In genomic region chr6:142474446-142475289, GRCh38 we compare ENCODE assay signal across 8 cellular contexts.
A peak's percentile ranks its signal among the peaks of the same experiment; 100 is the strongest.
DNase-seq lines count a peak whose midpoint lies in the region; ATAC-seq, FAIRE-seq and TF ChIP-seq lines count a peak whose summit lies in the region.

No MANE protein-coding gene starts in this region.

- H3K9me3 ChIP-seq in body of pancreas (no peaks in the 10 kb centered on the region), keratinocyte (ENCODE audit: control insufficient read depth, low read depth, low read length) (no peaks in the 10 kb centered on the region), thoracic aorta (no peaks in the 10 kb centered on the region)

- no peaks in the 10 kb centered on the region for H3K27me3 ChIP-seq in body of pancreas
- no peaks in the 10 kb centered on the region for H3K27me3 ChIP-seq in keratinocyte (ENCODE audit: control insufficient read depth, extremely low read depth, insufficient read depth, low read length)
- H3K27me3 ChIP-seq in thoracic aorta (replicated peaks; ENCODE audit: insufficient read depth) = no peaks in the 10 kb centered on the region

- H3K4me2 ChIP-seq in keratinocyte (ENCODE audit: control insufficient read depth, extremely low read depth, insufficient read depth, low read depth, low read length) = peak overlapping the region; percentile 7

- H3K79me2 ChIP-seq in keratinocyte (ENCODE audit: control insufficient read depth, insufficient read depth, low read length) = no peaks in the 10 kb centered on the region

- TF ChIP-seq POLR2A in body of pancreas (IDR thresholded peaks at IDR 0.05) = no peak

- no peaks in the 10 kb centered on the region for H4K20me1 ChIP-seq in keratinocyte (ENCODE audit: control insufficient read depth, extremely low read depth, insufficient read depth, low read length)

- H3K9me1 ChIP-seq in keratinocyte (ENCODE audit: control insufficient read depth, extremely low read depth, insufficient read depth, low read length) = no peaks in the 10 kb centered on the region

- DNase-seq in 8988T (peak; percentile 33), G401 (ENCODE audit: low spot score) (peak; percentile 56), NCI-H460 (ENCODE audit: extremely low read depth, low read depth) (peak; percentile 38), body of pancreas (peak in 3 of 4 donors; percentile 12 to 23 (median 19)), keratinocyte (ENCODE audit: low read depth, low spot score) (peak; percentile 13), thoracic aorta (ENCODE audit: low spot score) (no peak)
- DNase-seq in stimulated activated naive CD4-positive, alpha-beta T cell treated with Interleukin-2 at 50 U/mL for 16 hours (lab: John Stamatoyannopoulos, UW) = no peak

- dilution Hi-C loops in keratinocyte (cut with MboI; ENCODE audit: extremely low pct_ligation_motif_present, low sequenced_read_pairs) = no loop called here

- peak; percentile 51 for FAIRE-seq in keratinocyte (lab: Jason Lieb, UNC)

- H3K4me3 ChIP-seq in body of pancreas (no peak overlapping the region), keratinocyte (ENCODE audit: control insufficient read depth in 2 of 3, extremely low read depth in 1 of 3, insufficient read depth in 2 of 3, low read depth in 1 of 3, low read length in 3 of 3) (no peak overlapping the region), thoracic aorta (no peak overlapping the region)

- ATAC-seq in HG03025 (IDR thresholded peaks at IDR 0.05; ENCODE audit: low FRiP score, unreplicated experiment) = peak; percentile 69
- ATAC-seq in body of pancreas = no peak
- no peak for ATAC-seq in thoracic aorta (ENCODE audit: insufficient number of reproducible peaks, low FRiP score, low read depth)

- H3K4me1 ChIP-seq in body of pancreas = no peaks in the 10 kb centered on the region
- H3K4me1 ChIP-seq in keratinocyte (ENCODE audit: control insufficient read depth, extremely low read depth, insufficient read depth, low read length) = no peaks in the 10 kb centered on the region
- no peaks in the 10 kb centered on the region for H3K4me1 ChIP-seq in thoracic aorta (ENCODE audit: control insufficient read depth in 1 of 2, low read depth in 2 of 2)

- in situ Hi-C loops in G401 (cut with HindIII; ENCODE audit: low sequenced_read_pairs) = no loop called here

- H3K9ac ChIP-seq in keratinocyte (ENCODE audit: control insufficient read depth, extremely low read depth, insufficient read depth, low read length) = no peak overlapping the region

- WGBS in body of pancreas, 2 donors = 2 to 5% methylated on average over 13 of the region's 13 CpGs

- no peak overlapping the region for H3K27ac ChIP-seq in body of pancreas
- H3K27ac ChIP-seq in keratinocyte (ENCODE audit: control insufficient read depth, insufficient read depth, low read length) = no peak overlapping the region
- H3K27ac ChIP-seq in thoracic aorta = no peak overlapping the region

- H2AFZ ChIP-seq in keratinocyte (ENCODE audit: control insufficient read depth, low read length) = peak overlapping the region; percentile 2

- TF ChIP-seq CTCF in body of pancreas (IDR thresholded peaks at IDR 0.05) = peak; percentile 22 to 94 (median 80)
- TF ChIP-seq CTCF in keratinocyte (optimal IDR thresholded peaks at IDR 0.05 in 1 of 3, IDR thresholded peaks at IDR 0.05 in 1 of 3, conservative IDR thresholded peaks at IDR 0.05 in 1 of 3; ENCODE audit: extremely low read depth in 1 of 3, insufficient read depth in 2 of 3, low read length in 3 of 3) = peak in 2 of 3 experiments; percentile 41 to 55
- peak; percentile 84 for TF ChIP-seq CTCF in thoracic aorta (IDR thresholded peaks at IDR 0.05)

- intact Hi-C loops in body of pancreas (cut with DNase I) = loop anchor here (10.0 kb wide), 1 partner anchor 950 kb away; no protein-coding TSS in a partner anchor

- H3K36me3 ChIP-seq in body of pancreas (replicated peaks in 1 of 2; ENCODE audit: insufficient read depth in 1 of 2, low read depth in 2 of 2) = no peaks in the 10 kb centered on the region
- H3K36me3 ChIP-seq in keratinocyte (ENCODE audit: control insufficient read depth in 2 of 2, extremely low read depth in 1 of 2, insufficient read depth in 2 of 2, low read length in 2 of 2) = no peaks in the 10 kb centered on the region
- no peaks in the 10 kb centered on the region for H3K36me3 ChIP-seq in thoracic aorta

Comparison
In these comparisons a context has a peak if more than half of its experiments do, and no peak if none do; other contexts are left out.
1. DNase-seq: peak in 8988T (single experiment), G401 (single experiment), NCI-H460 (single experiment), body of pancreas (3 of 4) and keratinocyte (single experiment); none in thoracic aorta (single experiment) and stimulated activated naive CD4-positive, alpha-beta T cell treated with Interleukin-2 at 50 U/mL for 16 hours (single experiment).
2. Peak in every context shown above with its lines, with median percentiles within 50 percentile points of each other: CTCF ChIP-seq.